In genomic region chr6:127267742-127268588, GRCh38 we compare ENCODE assay signal across 8 cellular contexts. TPM values are rescaled to one million over a fixed set of nuclear protein-coding genes. Genes with fewer than 3 reads are reported as not detected.
DNase-seq lines count a peak whose midpoint lies in the region; ATAC-seq and TF ChIP-seq lines count a peak whose summit lies in the region.

No MANE protein-coding gene starts in this region.

- H2BK5ac ChIP-seq in neuronal stem cell (ENCODE audit: low read length): peak overlapping the region; percentile 99

- TSS peak; percentile 60 for BruUV-seq in OCI-LY7 (replicated peaks; lab: Mats Ljungman, UMichigan)

- no peak overlapping the region for H2AK5ac ChIP-seq in neuronal stem cell (ENCODE audit: low read depth, low read length)

- peaks cover 6% of the 10 kb centered on the region; the same call in 1 of the 2 replicates for H4K20me1 ChIP-seq in OCI-LY7 (ENCODE audit: insufficient read depth, low read length)

- H3K4me3 Mint-ChIP-seq in endothelial cell (ENCODE audit: unreplicated experiment): peak overlapping the region; percentile 100

- peaks cover 46% of the 10 kb centered on the region for H3K79me2 ChIP-seq in OCI-LY7 (ENCODE audit: insufficient read depth, low read depth, low read length)

- H3K79me1 ChIP-seq in neuronal stem cell (ENCODE audit: low read depth, low read length): no peaks in the 10 kb centered on the region

- intact Hi-C loops in left ventricle myocardium superior (cut with micrococcal nuclease) (no loop called here), OCI-LY7 (cut with micrococcal nuclease; ENCODE audit: unreplicated experiment) (loop anchor here (2.0 kb wide), 3 partner anchors 75 to 927 kb away; partner anchors contain the start of genes CENPW and ECHDC1)

- H2BK120ac ChIP-seq in neuronal stem cell (ENCODE audit: low read depth, low read length): no peak overlapping the region

- H3K27me3 ChIP-seq in right atrium auricular region (no peaks in the 10 kb centered on the region), neuronal stem cell (ENCODE audit: control insufficient read depth in 3 of 3, insufficient read depth in 3 of 3, low read depth in 1 of 3, low read length in 3 of 3) (no peaks in the 10 kb centered on the region)

- POLR2A ChIA-PET in OCI-LY7 (lab: Charles Lee): interaction anchor here (1.4 to 2.7 kb wide), 2 partner anchors 74 to 76 kb away, joined by 8 to 10 read pairs; partner anchors contain the start of gene ECHDC1

- H2AFZ ChIP-seq in OCI-LY7 (ENCODE audit: low read length) (peak overlapping the region; percentile 89), neuronal stem cell (ENCODE audit: low read length) (peak overlapping the region; percentile 99)

- H3K36me3 Mint-ChIP-seq in endothelial cell (ENCODE audit: low read depth, unreplicated experiment): peaks cover 6% of the 10 kb centered on the region

- peak overlapping the region; percentile 98 for H3K27ac Mint-ChIP-seq in endothelial cell (ENCODE audit: unreplicated experiment)

- ATAC-seq in left ventricle myocardium superior (no peak), GM19463 (IDR thresholded peaks at IDR 0.05; ENCODE audit: unreplicated experiment) (no peak), GM21367 (IDR thresholded peaks at IDR 0.05; ENCODE audit: unreplicated experiment) (no peak)

- H2BK12ac ChIP-seq in neuronal stem cell (ENCODE audit: low read length): no peak overlapping the region

- no peaks in the 10 kb centered on the region for H3K9me2 ChIP-seq in OCI-LY7 (ENCODE audit: insufficient read depth, low read length)

- no peak overlapping the region for H2BK15ac ChIP-seq in neuronal stem cell (ENCODE audit: low read length)

- H3K36me3 ChIP-seq in right atrium auricular region: no peaks in the 10 kb centered on the region
- no peaks in the 10 kb centered on the region for H3K36me3 ChIP-seq in OCI-LY7 (ENCODE audit: insufficient read depth, low read length)
- peaks cover 0 to 23% of the 10 kb centered on the region in 2 donors for H3K36me3 ChIP-seq in neuronal stem cell (replicated peaks in 1 of 2; ENCODE audit: control insufficient read depth in 2 of 2, insufficient read depth in 2 of 2, low read length in 2 of 2)

- peaks cover 11% of the 10 kb centered on the region for H3K27me3 Mint-ChIP-seq in endothelial cell (ENCODE audit: unreplicated experiment)

- no peaks in the 10 kb centered on the region for H3K9me3 ChIP-seq in right atrium auricular region
- H3K9me3 ChIP-seq in OCI-LY7 (ENCODE audit: low read length): no peaks in the 10 kb centered on the region
- peaks cover 0 to 3% of the 10 kb centered on the region in 2 donors for H3K9me3 ChIP-seq in neuronal stem cell (replicated peaks in 1 of 2; ENCODE audit: control insufficient read depth in 2 of 2, insufficient read depth in 1 of 2, low read depth in 1 of 2, low read length in 2 of 2)

- no peak overlapping the region for H3K18ac ChIP-seq in neuronal stem cell (ENCODE audit: low read length)

- H3K9me3 Mint-ChIP-seq in endothelial cell (ENCODE audit: unreplicated experiment): no peaks in the 10 kb centered on the region

- H3K27ac ChIP-seq in right atrium auricular region: peak overlapping the region; percentile 99 to 100
- H3K27ac ChIP-seq in OCI-LY7 (ENCODE audit: low read depth, low read length, poor library complexity, severe bottlenecking): peak overlapping the region; percentile 95
- peak overlapping the region; percentile 97 for H3K27ac ChIP-seq in neuronal stem cell (replicated peaks; ENCODE audit: low read length)

- H3K14ac ChIP-seq in neuronal stem cell (ENCODE audit: low read length): no peak overlapping the region

- H3K4me2 ChIP-seq in OCI-LY7 (ENCODE audit: low read length): peak overlapping the region; percentile 93
- peak overlapping the region; percentile 60 for H3K4me2 ChIP-seq in neuronal stem cell (ENCODE audit: insufficient read depth, low read length, poor library complexity, severe bottlenecking)

- H3K4me1 ChIP-seq in right atrium auricular region (peaks cover 0 to 31% of the 10 kb centered on the region in 2 donors), OCI-LY7 (ENCODE audit: insufficient read depth, low read length, poor library complexity, severe bottlenecking) (peaks cover 19% of the 10 kb centered on the region), neuronal stem cell (ENCODE audit: control insufficient read depth in 2 of 2, insufficient read depth in 1 of 2, low read depth in 1 of 2, low read length in 2 of 2) (no peaks in the 10 kb centered on the region)

- no peak overlapping the region for H3K9ac ChIP-seq in neuronal stem cell (ENCODE audit: low read depth, low read length, poor library complexity)

- H3K4me3 ChIP-seq in right atrium auricular region: peak overlapping the region; percentile 84 to 96
- peak overlapping the region; percentile 76 for H3K4me3 ChIP-seq in OCI-LY7 (ENCODE audit: low read depth, low read length, poor library complexity, severe bottlenecking)
- peak overlapping the region; percentile 93 to 97 for H3K4me3 ChIP-seq in neuronal stem cell (ENCODE audit: low read length in 2 of 2)

- CTCF ChIA-PET in OCI-LY7 (lab: Charles Lee; ENCODE audit: unreplicated experiment): no interaction called here

- no peak overlapping the region for H3K4ac ChIP-seq in neuronal stem cell (ENCODE audit: low read length)

- H3K23ac ChIP-seq in neuronal stem cell (ENCODE audit: low read depth, low read length, poor library complexity): peak overlapping the region; percentile 98

- no CpG with 5 or more reads among the region's 13 CpGs for WGBS in neuronal stem cell (ENCODE audit: extremely low coverage in 2 of 2, insufficient read length in 2 of 2, insufficient replicate concordance in 1 of 2), 2 donors

- no peak overlapping the region for H4K91ac ChIP-seq in neuronal stem cell (ENCODE audit: low read depth, low read length, poor library complexity)

- peaks cover 38% of the 10 kb centered on the region for H3K4me1 Mint-ChIP-seq in endothelial cell (ENCODE audit: unreplicated experiment)

- DNase-seq in right atrium auricular region (ENCODE audit: low spot score) (no peak), left ventricle myocardium superior (no peak), OCI-LY7 (ENCODE audit: low spot score) (peak; percentile 13), endothelial cell (ENCODE audit: low spot score) (no peak), neuronal stem cell (ENCODE audit: low spot score) (no peak), SW480 (ENCODE audit: low spot score) (no peak)

- no peak overlapping the region for H4K8ac ChIP-seq in neuronal stem cell (ENCODE audit: low read depth, low read length)

- TF ChIP-seq CTCF in right atrium auricular region (IDR thresholded peaks at IDR 0.05) (no peak), OCI-LY7 (conservative IDR thresholded peaks at IDR 0.05; ENCODE audit: low read length) (no peak), endothelial cell (IDR thresholded peaks at IDR 0.05; ENCODE audit: unreplicated experiment) (no peak)

RNA-seq across cellular contexts. Expression of gene RNF146, which starts 1.3 kb away (rescaled TPM):
- total RNA-seq in right atrium auricular region: 10 to 100 TPM; 41.3 to 44.8 TPM
- 46.3 TPM for total RNA-seq in left ventricle myocardium superior
- 11.1 and 16.2 TPM in 2 replicates for total RNA-seq in OCI-LY7 (2014; rRNA removed; shearing (Covaris generic))
- total RNA-seq in OCI-LY7 (2022): 26.3 and 31.1 TPM in 2 replicates
- 68.6 TPM for total RNA-seq in endothelial cell (ENCODE audit: unreplicated experiment)
- 31.7 TPM for polyA plus RNA-seq in neuronal stem cell (2013, experiment 1 of 2)
- 32.4 TPM for polyA plus RNA-seq in neuronal stem cell (2013, experiment 2 of 2)
